In genomic region chr7:140153666-140154161, GRCh38 we compare ENCODE assay signal across 23 cellular contexts. TPM values are rescaled to one million over a fixed set of nuclear protein-coding genes. Genes with fewer than 3 reads are reported as not detected.
DNase-seq lines count a peak whose midpoint lies in the region; ATAC-seq and TF ChIP-seq lines count a peak whose summit lies in the region.
"Had no signal": no experiment of that assay in that cellular context is flagged by ENCODE, and none has a peak within 500 bp of the region (broad histone marks: within the 10 kb centered on the region; RNA-seq: fewer than 3 reads in every experiment).

No MANE protein-coding gene starts in this region.

- H3K9ac ChIP-seq in SK-N-MC (ENCODE audit: insufficient read length), result no peak overlapping the region
- no peak overlapping the region for H3K9ac ChIP-seq in trophoblast cell (ENCODE audit: low read length)
- H3K9ac ChIP-seq: BLaER1 treated with 17β-estradiol and CSF1 and Interleukin-3, amounts not matched to agents 10 nM and 100 nM had no signal

- H2BK120ac ChIP-seq in trophoblast cell (ENCODE audit: insufficient read depth, low read length, poor library complexity), result no peak overlapping the region

- no peak overlapping the region for H3K23ac ChIP-seq in trophoblast cell (ENCODE audit: low read length)

- TF ChIP-seq CTCF in GM13976 (IDR thresholded peaks at IDR 0.05; ENCODE audit: borderline replicate concordance, control extremely low read depth, extremely low read depth, insufficient read depth, missing control alignments), result no peak

- no peaks in the 10 kb centered on the region for H3K9me3 ChIP-seq in SK-N-MC (ENCODE audit: low read depth, low read length)
- H3K9me3 ChIP-seq in trophoblast cell (ENCODE audit: insufficient read depth, low read depth, low read length), result no peaks in the 10 kb centered on the region
- H3K9me3 ChIP-seq in aorta (ENCODE audit: control insufficient read depth, low read length), result no peaks in the 10 kb centered on the region
- H3K9me3 ChIP-seq: BLaER1 treated with 17β-estradiol and CSF1 and Interleukin-3, amounts not matched to agents 10 nM and 100 nM; breast epithelium; esophagus squamous epithelium; lower lobe of right lung; sigmoid colon had no signal

- no peak overlapping the region for H3K4me2 ChIP-seq in trophoblast cell (ENCODE audit: low read length)

- H3K79me1 ChIP-seq in trophoblast cell (ENCODE audit: low read length), result no peaks in the 10 kb centered on the region

- no peak overlapping the region for H4K12ac ChIP-seq in trophoblast cell (ENCODE audit: low read depth, low read length)

- H3K4me3 ChIP-seq in SK-N-MC (peak overlapping the region; percentile 67), trophoblast cell (ENCODE audit: low read depth, low read length) (no peak overlapping the region), aorta (ENCODE audit: low read length in 2 of 2) (no peak overlapping the region)
- H3K4me3 ChIP-seq: BLaER1 treated with 17β-estradiol and CSF1 and Interleukin-3, amounts not matched to agents 10 nM and 100 nM; breast epithelium; esophagus squamous epithelium; lower lobe of right lung; sigmoid colon had no signal

- no peak overlapping the region for H4K8ac ChIP-seq in trophoblast cell (ENCODE audit: low read depth, low read length)

- no peak overlapping the region for H3K18ac ChIP-seq in trophoblast cell (ENCODE audit: low read length)

- H3K27ac ChIP-seq in SK-N-MC, result peak overlapping the region; percentile 10; the same call in 1 of the 2 replicates
- H3K27ac ChIP-seq in trophoblast cell (ENCODE audit: low read depth, low read length), result no peak overlapping the region
- no peak overlapping the region for H3K27ac ChIP-seq in aorta (ENCODE audit: low read depth in 1 of 2, low read length in 2 of 2)
- H3K27ac ChIP-seq: BLaER1 treated with 17β-estradiol and CSF1 and Interleukin-3, amounts not matched to agents 10 nM and 100 nM; breast epithelium; esophagus squamous epithelium; lower lobe of right lung; sigmoid colon; WERI-Rb-1 had no signal

- H3K79me2 ChIP-seq in trophoblast cell (ENCODE audit: control insufficient read depth, insufficient read depth, low read length, poor library complexity), result peaks cover 3% of the 10 kb centered on the region

- no peak for ATAC-seq in GM21367 (IDR thresholded peaks at IDR 0.05; ENCODE audit: unreplicated experiment)
- no peak for ATAC-seq in GM18868 (IDR thresholded peaks at IDR 0.05; ENCODE audit: unreplicated experiment)
- ATAC-seq in GM19455 (IDR thresholded peaks at IDR 0.05; ENCODE audit: unreplicated experiment), result no peak
- ATAC-seq in aorta (ENCODE audit: low FRiP score), result no peak
- ATAC-seq: lower lobe of right lung; naive thymus-derived CD8-positive, alpha-beta T cell; Panc1 had no signal

- H3K36me3 ChIP-seq in SK-N-MC (ENCODE audit: insufficient read depth, low read length) (no peaks in the 10 kb centered on the region), trophoblast cell (ENCODE audit: control insufficient read depth in 1 of 2, insufficient read depth in 2 of 2, low read length in 2 of 2) (no peaks in the 10 kb centered on the region), aorta (ENCODE audit: control insufficient read depth in 1 of 2, insufficient read depth in 2 of 2, low read length in 1 of 2) (no peaks in the 10 kb centered on the region)
- H3K36me3 ChIP-seq: breast epithelium, esophagus squamous epithelium, lower lobe of right lung, sigmoid colon, WERI-Rb-1 had no signal

- no peak overlapping the region for H3K4ac ChIP-seq in trophoblast cell (ENCODE audit: low read depth, low read length)

- peak; percentile 14 for DNase-seq in CD1c-positive myeloid dendritic cell (ENCODE audit: extremely low spot score)
- peak; percentile 24 for DNase-seq in GM13976 (ENCODE audit: low spot score)
- DNase-seq in SK-N-MC (ENCODE audit: low read depth, low spot score), result no peak
- peak; percentile 51 to 83 for DNase-seq in trophoblast cell
- DNase-seq in aorta, result no peak
- DNase-seq: activated CD4-positive, alpha-beta T cell treated with anti-CD3 and anti-CD28 coated beads, Interleukin-2, amount 10 ng/mL, durations not matched to agents 24 days and 14 days; COR-L47; esophagus squamous epithelium; foreskin melanocyte; H9; lower lobe of right lung; naive thymus-derived CD8-positive, alpha-beta T cell; NCI-H526; SHP77 treated with DMSO at 0.1 percent for 48 hours; sigmoid colon; stimulated activated CD4-positive, alpha-beta T cell treated with anti-CD3 and anti-CD28 coated beads, Interleukin-4, amount 100 ng/mL, for 1 hour; WERI-Rb-1 had no signal

- intact Hi-C loops in aorta (cut with DNase I), result no loop called here

- no peak overlapping the region for H2BK5ac ChIP-seq in trophoblast cell (ENCODE audit: low read depth, low read length, poor library complexity)

- H3K4me1 ChIP-seq in trophoblast cell (ENCODE audit: control insufficient read depth in 1 of 2, insufficient read depth in 2 of 2, low read length in 2 of 2) (no peaks in the 10 kb centered on the region), aorta (ENCODE audit: control insufficient read depth in 1 of 2, insufficient read depth in 2 of 2, low read length in 2 of 2) (peaks cover 0 to 5% of the 10 kb centered on the region in 2 donors)
- H3K4me1 ChIP-seq: breast epithelium, lower lobe of right lung had no signal

- H3K27me3 ChIP-seq in trophoblast cell (ENCODE audit: insufficient read depth, low read length) (no peaks in the 10 kb centered on the region), aorta (ENCODE audit: control insufficient read depth in 1 of 2, insufficient read depth in 2 of 2, low read length in 1 of 2) (no peaks in the 10 kb centered on the region)
- H3K27me3 ChIP-seq: BLaER1 treated with 17β-estradiol and CSF1 and Interleukin-3, amounts not matched to agents 10 nM and 100 nM; breast epithelium; esophagus squamous epithelium; sigmoid colon had no signal

- WGBS in trophoblast cell (ENCODE audit: extremely low coverage, insufficient coverage, insufficient read length), result no CpG with 5 or more reads among the region's 7 CpGs
- 91 to 93% methylated on average over 7 of the region's 7 CpGs for WGBS in aorta, 2 donors

- in situ Hi-C loops in GM13976 (cut with MboI; ENCODE audit: low sequenced_read_pairs, unreplicated experiment), result no loop called here

- no peak overlapping the region for H2BK12ac ChIP-seq in trophoblast cell (ENCODE audit: low read length)

- no peak overlapping the region for H2AK5ac ChIP-seq in trophoblast cell (ENCODE audit: low read length)

- no peak overlapping the region for H2AFZ ChIP-seq in trophoblast cell (ENCODE audit: insufficient read depth, low read length, poor library complexity)

- H4K91ac ChIP-seq in trophoblast cell (ENCODE audit: low read depth, low read length), result no peak overlapping the region

- H3K14ac ChIP-seq in trophoblast cell (ENCODE audit: low read length), result no peak overlapping the region

RNA-seq across cellular contexts. Expression of gene KDM7A, which starts 23.1 kb away (rescaled TPM):
- 10.3 and 11.5 TPM in 2 replicates for polyA plus RNA-seq in trophoblast cell (2013)
- 10 to 100 TPM; 19.5 to 24.9 TPM for total RNA-seq in aorta
- 1 to 10 TPM; 4.1 to 9.5 TPM for polyA plus RNA-seq in aorta

Comparison
In these comparisons a context has a peak if more than half of its experiments do, and no peak if none do; other contexts are left out.
1. DNase-seq: peak in CD1c-positive myeloid dendritic cell (single experiment), GM13976 (single experiment) and trophoblast cell (2 of 2); none in SK-N-MC (single experiment) and aorta (0 of 2).